9 cellular contexts compared by ENCODE assay signal in genomic region chr5:6686916-6687409, GRCh38. TPM values are rescaled to one million over a fixed set of nuclear protein-coding genes. Genes with fewer than 3 reads are reported as not detected.
DNase-seq lines count a peak whose midpoint lies in the region; ATAC-seq, FAIRE-seq and TF ChIP-seq lines count a peak whose summit lies in the region.
"Had no signal": no experiment of that assay in that cellular context is flagged by ENCODE, and none has a peak within 500 bp of the region (broad histone marks: within the 10 kb centered on the region; RNA-seq: fewer than 3 reads in every experiment).

No MANE protein-coding gene starts in this region.

- peak overlapping the region; percentile 35 for H3K4me3 ChIP-seq in cardiac muscle cell
- peak overlapping the region in 2 of 3 donors; percentile 4 to 28 for H3K4me3 ChIP-seq in right lobe of liver

- CTCF ChIA-PET in activated naive CD4-positive, alpha-beta T cell treated with anti-CD3 and anti-CD28 coated beads for 36 hours (lab: Charles Lee), result no interaction called here

- H3K36me3 Mint-ChIP-seq in activated naive CD4-positive, alpha-beta T cell treated with anti-CD3 and anti-CD28 coated beads for 36 hours (ENCODE audit: low read depth), result no peaks in the 10 kb centered on the region

- H3K9me3 Mint-ChIP-seq in activated naive CD4-positive, alpha-beta T cell treated with anti-CD3 and anti-CD28 coated beads for 36 hours, result no peaks in the 10 kb centered on the region

- no peak overlapping the region for H3K4me3 Mint-ChIP-seq in activated naive CD4-positive, alpha-beta T cell treated with anti-CD3 and anti-CD28 coated beads for 36 hours

- TF ChIP-seq CTCF in cardiac muscle cell (IDR thresholded peaks at IDR 0.05; ENCODE audit: low read depth, low read length), result no peak
- no peak for TF ChIP-seq CTCF in right lobe of liver (IDR thresholded peaks at IDR 0.05)

- H3K9me3 ChIP-seq in cardiac muscle cell (ENCODE audit: low read depth) (no peaks in the 10 kb centered on the region), right lobe of liver (no peaks in the 10 kb centered on the region)

- peak; percentile 67 to 85 for DNase-seq in cardiac muscle cell (ENCODE audit: low read depth in 1 of 2, low spot score in 1 of 2)
- DNase-seq in Right ventricle myocardium inferior (ENCODE audit: missing footprints), result no peak
- DNase-seq in ecto neural progenitor cell (ENCODE audit: low spot score), result peak; percentile 77
- peak in 1 of 3 donors; percentile 41 for DNase-seq in right lobe of liver
- DNase-seq in urothelium cell line (ENCODE audit: low spot score), result peak; percentile 67
- no peak for DNase-seq in activated CD8-positive, alpha-beta memory T cell treated with anti-CD3 and anti-CD28 coated beads for 24 hours
- DNase-seq in mesenteric fat pad (ENCODE audit: low spot score), result no peak
- DNase-seq in activated naive CD4-positive, alpha-beta T cell treated with anti-CD3 and anti-CD28 coated beads for 36 hours, result no peak

- no peaks in the 10 kb centered on the region for H3K4me1 ChIP-seq in cardiac muscle cell (ENCODE audit: low read depth)
- no peaks in the 10 kb centered on the region for H3K4me1 ChIP-seq in right lobe of liver

- intact Hi-C loops in Right ventricle myocardium inferior (cut with DNase I) (no loop called here), right lobe of liver (cut with DNase I) (no loop called here)
- intact Hi-C loops in activated naive CD4-positive, alpha-beta T cell treated with anti-CD3 and anti-CD28 coated beads for 36 hours (cut with micrococcal nuclease), result no loop called here

- TF ChIP-seq POLR2A in right lobe of liver (IDR thresholded peaks at IDR 0.05), result no peak

- 6% methylated on average over 22 of the region's 22 CpGs for WGBS in right lobe of liver (ENCODE audit: insufficient coverage, low coverage, low lambda C conversion rate, missing lambda C conversion rate)

- H3K27me3 Mint-ChIP-seq in activated naive CD4-positive, alpha-beta T cell treated with anti-CD3 and anti-CD28 coated beads for 36 hours (ENCODE audit: low read depth), result peaks cover 28% of the 10 kb centered on the region

- H3K27me3 ChIP-seq in cardiac muscle cell, result peaks cover 20% of the 10 kb centered on the region
- no peaks in the 10 kb centered on the region for H3K27me3 ChIP-seq in right lobe of liver

- ATAC-seq in Right ventricle myocardium inferior (no peak), right lobe of liver (peak; percentile 78 to 86 (median 80))

- no peaks in the 10 kb centered on the region for H3K36me3 ChIP-seq in cardiac muscle cell
- H3K36me3 ChIP-seq in right lobe of liver, result no peaks in the 10 kb centered on the region

- H3K4me1 Mint-ChIP-seq in activated naive CD4-positive, alpha-beta T cell treated with anti-CD3 and anti-CD28 coated beads for 36 hours (ENCODE audit: low read depth), result peaks cover 3% of the 10 kb centered on the region

- H3K27ac Mint-ChIP-seq in activated naive CD4-positive, alpha-beta T cell treated with anti-CD3 and anti-CD28 coated beads for 36 hours, result no peak overlapping the region

- FAIRE-seq in urothelium cell line (lab: Jason Lieb, UNC), result no peak

- H3K27ac ChIP-seq in cardiac muscle cell (no peak overlapping the region), right lobe of liver (no peak overlapping the region)
- H3K27ac ChIP-seq: HL-60 had no signal

RNA-seq across cellular contexts. Expression of gene TENT4A, which starts 26.3 kb away (rescaled TPM):
- total RNA-seq in cardiac muscle cell (10.1 and 27.0 TPM in 2 replicates), Right ventricle myocardium inferior (13.0 TPM), right lobe of liver (10 to 100 TPM in 4 of 6 experiments, 1 to 10 TPM in 2; 8.5 to 23.1 (median 13.2) TPM), mesenteric fat pad (29.8 TPM)
- polyA plus RNA-seq in cardiac muscle cell, result 6.7 and 10.9 TPM in 2 replicates
- 10 to 100 TPM; 30.0 to 30.2 TPM for total RNA-seq in activated naive CD4-positive, alpha-beta T cell treated with anti-CD3 and anti-CD28 coated beads for 36 hours

RNA-seq across cellular contexts. Expression of gene SRD5A1, which starts 53.7 kb away (rescaled TPM):
- total RNA-seq in cardiac muscle cell, result 29.9 and 52.8 TPM in 2 replicates
- 20.1 and 24.4 TPM in 2 replicates for polyA plus RNA-seq in cardiac muscle cell
- 3.2 TPM for total RNA-seq in Right ventricle myocardium inferior
- 10 to 100 TPM; 13.5 to 87.6 (median 52.2) TPM for total RNA-seq in right lobe of liver
- total RNA-seq in mesenteric fat pad, result 3.8 TPM
- total RNA-seq in activated naive CD4-positive, alpha-beta T cell treated with anti-CD3 and anti-CD28 coated beads for 36 hours, result 1 to 10 TPM; 5.2 to 5.4 TPM

RNA-seq across cellular contexts. Expression of gene NSUN2, which starts 54.1 kb away (rescaled TPM):
- total RNA-seq in cardiac muscle cell, result 23.9 and 37.7 TPM in 2 replicates
- 47.2 and 58.7 TPM in 2 replicates for polyA plus RNA-seq in cardiac muscle cell
- 34.2 TPM for total RNA-seq in Right ventricle myocardium inferior
- 10 to 100 TPM; 24.6 to 42.5 (median 29.1) TPM for total RNA-seq in right lobe of liver
- total RNA-seq in mesenteric fat pad, result 42.8 TPM
- 10 to 100 TPM; 59.0 to 60.5 TPM for total RNA-seq in activated naive CD4-positive, alpha-beta T cell treated with anti-CD3 and anti-CD28 coated beads for 36 hours

Comparison
In these comparisons a context has a peak if more than half of its experiments do, and no peak if none do; other contexts are left out.
1. DNase-seq: peak in cardiac muscle cell (2 of 2), ecto neural progenitor cell (single experiment) and urothelium cell line (single experiment); none in Right ventricle myocardium inferior (single experiment), activated CD8-positive, alpha-beta memory T cell treated with anti-CD3 and anti-CD28 coated beads for 24 hours (single experiment), mesenteric fat pad (single experiment) and activated naive CD4-positive, alpha-beta T cell treated with anti-CD3 and anti-CD28 coated beads for 36 hours (single experiment).